1 cellular context compared by ENCODE assay signal in genomic region chr9:136433043-136433715, GRCh38.
TF ChIP-seq lines count a peak whose summit lies in the region.

No MANE protein-coding gene starts in this region.

TF ChIP-seq in HEK293, 187 proteins besides CTCF, POLR2A, EP300 and RAD21 (continued from another document):
- TF ChIP-seq ZFHX2 (tag by site-specific recombination; conservative IDR thresholded peaks at IDR 0.05) (peak; percentile 19; the same call in 1 of the 2 replicates), ZNF280C (tag by site-specific recombination; IDR thresholded peaks at IDR 0.05) (no peak), GLIS2 (tag by site-specific recombination; IDR thresholded peaks at IDR 0.05) (peak; percentile 24), KLF9 (tag by site-specific recombination; IDR thresholded peaks at IDR 0.05; ENCODE audit: low read depth) (0 out of 2 replicates have a peak, but pooled peaks have one; percentile 26), ZNF404 (tag by site-specific recombination; IDR thresholded peaks at IDR 0.05) (no peak), ZNF692 (tag by site-specific recombination; IDR thresholded peaks at IDR 0.05) (peak; percentile 40; the same call in 1 of the 2 replicates), ZNF114 (tag by site-specific recombination; IDR thresholded peaks at IDR 0.05) (no peak)
